In the genomic region with DNA sequence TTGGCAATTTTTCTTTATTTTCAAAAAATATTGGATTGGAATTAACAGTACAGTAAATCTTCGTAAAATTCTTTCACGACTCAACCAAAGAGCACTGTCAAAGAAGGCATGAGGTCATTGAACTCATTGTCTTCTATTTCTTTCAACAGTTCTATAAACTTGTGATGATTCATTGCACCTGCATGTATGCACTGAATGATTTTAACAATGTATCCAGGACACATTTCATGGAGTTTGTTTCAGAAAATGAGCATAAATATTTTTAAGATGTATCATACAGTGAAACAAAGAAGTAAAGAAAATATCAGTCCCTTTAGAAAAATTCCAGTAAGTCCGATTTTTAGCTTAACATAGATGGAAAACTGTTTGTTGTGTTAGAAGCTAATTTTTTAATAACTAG, we compare ENCODE assay signal across 22 cellular contexts. TPM values are rescaled to one million over a fixed set of nuclear protein-coding genes. Genes with fewer than 3 reads are reported as not detected.
A peak's percentile ranks its signal among the peaks of the same experiment; 100 is the strongest.
DNase-seq lines count a peak whose midpoint lies in the region; ATAC-seq and TF ChIP-seq lines count a peak whose summit lies in the region.
"Had no signal": no experiment of that assay in that cellular context is flagged by ENCODE, and none has a peak within 500 bp of the region (broad histone marks: within the 10 kb centered on the region; RNA-seq: fewer than 3 reads in every experiment).

No MANE protein-coding gene starts in this region.

- DNase-seq in ACHN (peak; percentile 21), HT1080 (ENCODE audit: low read depth) (peak; percentile 62), foreskin keratinocyte (peak; percentile 76 to 90), DMS153 treated with DMSO at 0.1 percent for 48 hours (lab: John Stamatoyannopoulos, UW; ENCODE audit: unreplicated experiment) (no peak), GM20000 (ENCODE audit: low spot score) (no peak)
- DNase-seq: activated CD4-positive, alpha-beta T cell treated with anti-CD3 and anti-CD28 coated beads, Interleukin-2, amount 50 U/mL, for 1 hour; activated naive CD4-positive, alpha-beta T cell; anterior cingulate cortex; DMS79; hypothalamus; left cardiac atrium; natural killer cell; NCI-H1048; NCI-H2081; NCI-H510A treated with DMSO at 0.1 percent for 48 hours; ovary; right lobe of liver; Right ventricle myocardium superior had no signal

- no peak overlapping the region for H3K27ac ChIP-seq in foreskin keratinocyte
- H3K27ac ChIP-seq: ovary, right lobe of liver had no signal

- peak; percentile 67 for ATAC-seq in SK-N-SH treated with all-trans-retinoic acid at 6 μM for 48 hours
- ATAC-seq in foreskin keratinocyte, result peak; percentile 88
- ATAC-seq in GM21515 (IDR thresholded peaks at IDR 0.05; ENCODE audit: unreplicated experiment), result no peak
- no peak for ATAC-seq in GM21360 (IDR thresholded peaks at IDR 0.05; ENCODE audit: unreplicated experiment)
- ATAC-seq: left cardiac atrium, natural killer cell, right lobe of liver had no signal

- in situ Hi-C loops in ACHN (cut with HindIII; ENCODE audit: low pct_ligation_motif_present, low pct_unique_long_range_greater_than_20kb, low sequenced_read_pairs), result no loop called here

- peaks cover 11% of the 10 kb centered on the region for H3K4me1 ChIP-seq in foreskin keratinocyte
- H3K4me1 ChIP-seq: right lobe of liver had no signal

- H3K27me3 ChIP-seq in foreskin keratinocyte, result no peaks in the 10 kb centered on the region
- H3K27me3 ChIP-seq: ovary, right lobe of liver had no signal

- no peak for TF ChIP-seq CTCF in foreskin keratinocyte (conservative IDR thresholded peaks at IDR 0.05)
- no peak for TF ChIP-seq CTCF in GM20000 (IDR thresholded peaks at IDR 0.05; ENCODE audit: extremely low read depth, missing control alignments)

TF ChIP-seq in SK-N-SH treated with all-trans-retinoic acid at 6 μM for 48 hours, 23 proteins besides CTCF, POLR2A, EP300 and RAD21:
- TF ChIP-seq GLIS3 (CRISPR knock-in tag; IDR thresholded peaks at IDR 0.05), result no peak
- TF ChIP-seq TOX (CRISPR knock-in tag; IDR thresholded peaks at IDR 0.05; ENCODE audit: borderline replicate concordance), result peak; percentile 63; the same call in 1 of the 2 replicates

RNA-seq across cellular contexts. Expression of a gene that starts 33.6 kb away (rescaled TPM):
- 0.20 TPM in 1 of 2 replicates, not detected in the other for total RNA-seq in HT1080 (2014; rRNA removed; shearing (Covaris generic))
- 0.15 and 0.16 TPM in 2 replicates for polyA plus RNA-seq in HT1080 (2015; cell fraction: cytosol; rRNA removed)
- 0.18 and 0.29 TPM in 2 replicates for polyA plus RNA-seq in HT1080 (2015; cell fraction: nucleus; rRNA removed)
- under 0.01 and 0.03 TPM in 2 replicates for total RNA-seq in foreskin keratinocyte
- polyA plus RNA-seq in foreskin keratinocyte, result 0.07 and 0.09 TPM in 2 replicates
- total RNA-seq: T-helper 1 cell treated with Interleukin-12 subunit alpha and Interleukin-12 subunit beta and Interleukin-4 antibody, amounts not matched to agents 30 ng/mL and 1 ng/mL, for 36 hours had no signal

Comparison
In these comparisons a context has a peak if more than half of its experiments do, and no peak if none do; other contexts are left out.
1. DNase-seq: peak in ACHN (single experiment), HT1080 (single experiment) and foreskin keratinocyte (2 of 2); none in DMS153 treated with DMSO at 0.1 percent for 48 hours (single experiment) and GM20000 (single experiment).
2. ATAC-seq: peak in SK-N-SH treated with all-trans-retinoic acid at 6 μM for 48 hours (single experiment) and foreskin keratinocyte (single experiment); none in GM21515 (single experiment) and GM21360 (single experiment).